In the genomic region with DNA sequence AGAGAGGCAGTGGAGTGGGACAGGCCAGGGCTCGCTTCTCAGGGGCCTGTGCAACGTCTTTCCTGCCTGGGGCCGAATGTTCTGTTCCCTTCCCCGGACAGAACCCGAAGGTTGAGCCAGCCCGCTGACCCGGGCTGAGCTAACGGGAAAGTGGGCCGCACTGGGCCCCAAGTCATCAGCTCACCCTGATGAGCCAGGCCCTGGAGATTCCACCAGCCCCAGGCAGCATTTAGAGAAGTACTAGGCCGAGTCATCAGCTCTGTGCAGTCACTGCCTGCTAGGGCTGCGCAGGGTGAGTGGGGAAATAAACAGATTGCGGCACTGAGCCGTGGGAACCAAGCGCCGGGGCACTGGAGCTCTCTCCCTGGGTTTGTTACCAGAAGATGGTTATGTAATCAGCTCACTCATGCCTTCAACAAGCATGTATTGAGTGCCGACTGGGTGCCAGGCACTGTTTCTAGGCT, we compare ENCODE assay signal across 10 cellular contexts. TPM values are rescaled to one million over a fixed set of nuclear protein-coding genes. Genes with fewer than 3 reads are reported as not detected.
DNase-seq lines count a peak whose midpoint lies in the region; ATAC-seq, FAIRE-seq and TF ChIP-seq lines count a peak whose summit lies in the region.
"Had no signal": no experiment of that assay in that cellular context is flagged by ENCODE, and none has a peak within 500 bp of the region (broad histone marks: within the 10 kb centered on the region; RNA-seq: fewer than 3 reads in every experiment).

No MANE protein-coding gene starts in this region.

- TF ChIP-seq CTCF in HL-60 (IDR thresholded peaks at IDR 0.05; ENCODE audit: insufficient read depth, low read length), result no peak
- TF ChIP-seq CTCF in astrocyte (IDR thresholded peaks at IDR 0.05; ENCODE audit: insufficient read depth, low read depth, low read length), result no peak
- no peak for TF ChIP-seq CTCF in keratinocyte (optimal IDR thresholded peaks at IDR 0.05 in 1 of 3, IDR thresholded peaks at IDR 0.05 in 1 of 3, conservative IDR thresholded peaks at IDR 0.05 in 1 of 3; ENCODE audit: extremely low read depth in 1 of 3, insufficient read depth in 2 of 3, low read length in 3 of 3)

- H3K4me1 ChIP-seq in astrocyte (ENCODE audit: insufficient read depth, low read length) (peaks cover 61% of the 10 kb centered on the region), keratinocyte (ENCODE audit: control insufficient read depth, extremely low read depth, insufficient read depth, low read length) (peaks cover 48% of the 10 kb centered on the region)

- peak overlapping the region; percentile 86 for H3K27ac Mint-ChIP-seq in astrocyte (ENCODE audit: unreplicated experiment)

- H3K27me3 ChIP-seq in HL-60 (ENCODE audit: insufficient read depth, poor library complexity, severe bottlenecking), result no peaks in the 10 kb centered on the region
- no peaks in the 10 kb centered on the region for H3K27me3 ChIP-seq in astrocyte (ENCODE audit: insufficient read depth, low read length)
- no peaks in the 10 kb centered on the region for H3K27me3 ChIP-seq in keratinocyte (ENCODE audit: control insufficient read depth, extremely low read depth, insufficient read depth, low read length)

- no peak for FAIRE-seq in astrocyte (lab: Jason Lieb, UNC)
- no peak for FAIRE-seq in keratinocyte (lab: Jason Lieb, UNC)
- FAIRE-seq: endothelial cell of umbilical vein, GM18507 had no signal

- H3K36me3 ChIP-seq in astrocyte (ENCODE audit: insufficient read depth, low read length) (no peaks in the 10 kb centered on the region), keratinocyte (ENCODE audit: control insufficient read depth in 2 of 2, extremely low read depth in 1 of 2, insufficient read depth in 2 of 2, low read length in 2 of 2) (no peaks in the 10 kb centered on the region)

- peak overlapping the region; percentile 35 for H3K4me2 ChIP-seq in astrocyte (ENCODE audit: low read length)
- peak overlapping the region; percentile 33 for H3K4me2 ChIP-seq in keratinocyte (ENCODE audit: control insufficient read depth, extremely low read depth, insufficient read depth, low read depth, low read length)

- no peaks in the 10 kb centered on the region for H3K79me2 ChIP-seq in astrocyte (ENCODE audit: insufficient read depth, low read length)
- no peaks in the 10 kb centered on the region for H3K79me2 ChIP-seq in keratinocyte (ENCODE audit: control insufficient read depth, insufficient read depth, low read length)

- no peaks in the 10 kb centered on the region for H3K36me3 Mint-ChIP-seq in astrocyte (ENCODE audit: low read depth, unreplicated experiment)

- no peak overlapping the region for H3K4me3 Mint-ChIP-seq in astrocyte (ENCODE audit: unreplicated experiment)

- H3K27ac ChIP-seq in HL-60 (replicated peaks) (peak overlapping the region; percentile 60), astrocyte (ENCODE audit: low read depth, low read length) (peak overlapping the region; percentile 86), keratinocyte (ENCODE audit: control insufficient read depth, insufficient read depth, low read length) (peak overlapping the region; percentile 93)

- H3K9me1 ChIP-seq in keratinocyte (ENCODE audit: control insufficient read depth, extremely low read depth, insufficient read depth, low read length), result no peaks in the 10 kb centered on the region

- H3K9me3 Mint-ChIP-seq in astrocyte (ENCODE audit: unreplicated experiment), result peaks cover 2% of the 10 kb centered on the region

- peak; percentile 63 to 97 for DNase-seq in HL-60 (ENCODE audit: low read depth in 1 of 2, low spot score in 1 of 2)
- DNase-seq in astrocyte (ENCODE audit: low read depth), result peak; percentile 90
- DNase-seq in keratinocyte (ENCODE audit: low read depth, low spot score), result no peak
- peak; percentile 85 for DNase-seq in stromal cell of bone marrow (ENCODE audit: low read depth)
- DNase-seq in NCI-H2081 (lab: John Stamatoyannopoulos, UW), result no peak
- DNase-seq in DMS79 treated with DMSO at 0.1 percent for 48 hours (lab: John Stamatoyannopoulos, UW), result no peak
- no peak for DNase-seq in DMS53 (lab: John Stamatoyannopoulos, UW)

- H3K4me3 ChIP-seq in HL-60 (replicated peaks; ENCODE audit: insufficient read depth, low read length) (no peak overlapping the region), astrocyte (ENCODE audit: insufficient read depth, low read depth, low read length) (no peak overlapping the region), keratinocyte (ENCODE audit: control insufficient read depth in 2 of 3, extremely low read depth in 1 of 3, insufficient read depth in 2 of 3, low read depth in 1 of 3, low read length in 3 of 3) (no peak overlapping the region)

- H3K4me1 Mint-ChIP-seq in astrocyte (ENCODE audit: low read depth, unreplicated experiment), result peaks cover 26% of the 10 kb centered on the region

- ATAC-seq in HG02884 (IDR thresholded peaks at IDR 0.05; ENCODE audit: unreplicated experiment), result no peak

- dilution Hi-C loops in keratinocyte (cut with MboI; ENCODE audit: extremely low pct_ligation_motif_present, low sequenced_read_pairs), result no loop called here

- no peaks in the 10 kb centered on the region for H4K20me1 ChIP-seq in astrocyte (ENCODE audit: insufficient read depth, low read length)
- no peaks in the 10 kb centered on the region for H4K20me1 ChIP-seq in keratinocyte (ENCODE audit: control insufficient read depth, extremely low read depth, insufficient read depth, low read length)

- H3K9ac ChIP-seq in astrocyte (ENCODE audit: low read length), result peak overlapping the region; percentile 79
- peak overlapping the region; percentile 68 for H3K9ac ChIP-seq in keratinocyte (ENCODE audit: control insufficient read depth, extremely low read depth, insufficient read depth, low read length)

- no peaks in the 10 kb centered on the region for H3K27me3 Mint-ChIP-seq in astrocyte (ENCODE audit: low read depth, unreplicated experiment)

- H2AFZ ChIP-seq in astrocyte (ENCODE audit: low read depth, low read length) (peak overlapping the region; percentile 23), keratinocyte (ENCODE audit: control insufficient read depth, low read length) (no peak overlapping the region)

- no peaks in the 10 kb centered on the region for H3K9me3 ChIP-seq in astrocyte (ENCODE audit: insufficient read depth, low read depth, low read length)
- H3K9me3 ChIP-seq in keratinocyte (ENCODE audit: control insufficient read depth, low read depth, low read length), result no peaks in the 10 kb centered on the region

RNA-seq across cellular contexts. Expression of a gene that starts 29.1 kb away (rescaled TPM):
- total RNA-seq in astrocyte, result 80.5 and 90.1 TPM in 2 replicates
- 10.4 to 303 TPM (median 174 TPM) in 3 replicates for polyA plus RNA-seq in keratinocyte
- 68.7 TPM for polyA plus RNA-seq in keratinocyte (2011; ENCODE audit: low read depth)
- polyA plus RNA-seq in keratinocyte (2011; cell fraction: cytosol; rRNA removed), result 98.5 and 108 TPM in 2 replicates
- 553 and 700 TPM in 2 replicates for polyA plus RNA-seq in keratinocyte (2011; cell fraction: nucleus; rRNA removed)
- polyA plus RNA-seq in keratinocyte (2012; ENCODE audit: low replicate concordance), result 7.0 and 200 TPM in 2 replicates
- polyA minus RNA-seq in keratinocyte, result 17.6 to 194 TPM (median 125 TPM) in 3 replicates
- 131 TPM for polyA minus RNA-seq in keratinocyte (2011; cell fraction: cytosol; rRNA and poly(A)+ RNA removed)
- 374 and 410 TPM in 2 replicates for polyA minus RNA-seq in keratinocyte (2011; cell fraction: nucleus; rRNA and poly(A)+ RNA removed)

RNA-seq across cellular contexts. Expression of a gene that starts 33.9 kb away (rescaled TPM):
- total RNA-seq in astrocyte, result 131 and 137 TPM in 2 replicates
- 89.5 to 105 TPM (median 93.4 TPM) in 3 replicates for polyA plus RNA-seq in keratinocyte
- 25.2 TPM for polyA plus RNA-seq in keratinocyte (2011; ENCODE audit: low read depth)
- 92.4 and 115 TPM in 2 replicates for polyA plus RNA-seq in keratinocyte (2011; cell fraction: cytosol; rRNA removed)
- polyA plus RNA-seq in keratinocyte (2011; cell fraction: nucleus; rRNA removed), result 48.2 and 60.3 TPM in 2 replicates
- polyA plus RNA-seq in keratinocyte (2012; ENCODE audit: low replicate concordance), result 51.3 and 98.7 TPM in 2 replicates
- 162 to 220 TPM (median 183 TPM) in 3 replicates for polyA minus RNA-seq in keratinocyte
- 102 TPM for polyA minus RNA-seq in keratinocyte (2011; cell fraction: cytosol; rRNA and poly(A)+ RNA removed)
- 34.2 and 59.5 TPM in 2 replicates for polyA minus RNA-seq in keratinocyte (2011; cell fraction: nucleus; rRNA and poly(A)+ RNA removed)

Comparison
In these comparisons a context has a peak if more than half of its experiments do, and no peak if none do; other contexts are left out.
1. DNase-seq: peak in HL-60 (2 of 2), astrocyte (single experiment) and stromal cell of bone marrow (single experiment); none in keratinocyte (single experiment), NCI-H2081 (0 of 2), DMS79 treated with DMSO at 0.1 percent for 48 hours (single experiment) and DMS53 (single experiment).
2. Peak in every context shown above with its lines, with median percentiles within 50 percentile points of each other: H3K27ac ChIP-seq.